Comparison of ENCODE assay signal across 25 cellular contexts in the genomic region with DNA sequence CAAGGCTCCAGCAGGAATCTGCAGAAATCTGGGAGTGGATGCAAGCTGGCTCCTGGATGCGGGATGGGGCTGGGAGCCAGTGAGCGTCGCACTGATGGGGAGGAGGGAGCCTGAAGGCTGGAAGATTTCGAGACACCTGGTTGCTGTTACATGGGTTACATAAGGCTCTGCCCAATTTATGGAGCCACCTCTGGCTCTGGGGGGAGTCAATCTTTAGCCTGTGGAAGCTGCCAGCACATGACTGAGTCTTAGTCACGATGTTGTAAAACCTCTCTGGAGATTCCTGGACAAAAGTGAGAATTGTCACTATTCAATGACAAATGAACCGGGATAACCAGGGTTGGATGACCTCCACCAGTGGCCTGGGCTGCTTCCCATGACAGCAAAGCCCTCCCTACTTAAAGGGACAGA. TPM values are rescaled to one million over a fixed set of nuclear protein-coding genes. Genes with fewer than 3 reads are reported as not detected.
DNase-seq lines count a peak whose midpoint lies in the region; ATAC-seq and TF ChIP-seq lines count a peak whose summit lies in the region.
"Had no signal": no experiment of that assay in that cellular context is flagged by ENCODE, and none has a peak within 500 bp of the region (broad histone marks: within the 10 kb centered on the region; RNA-seq: fewer than 3 reads in every experiment).

No MANE protein-coding gene starts in this region.

- no peak for TF ChIP-seq POLR2A in adrenal gland (IDR thresholded peaks at IDR 0.05)
- TF ChIP-seq POLR2A in vagina (IDR thresholded peaks at IDR 0.05), result no peak

- ATAC-seq in Right ventricle myocardium inferior (peak; percentile 54), right cardiac atrium (peak; percentile 63 to 79)
- ATAC-seq: K562 had no signal

- H3K36me3 ChIP-seq in adrenal gland (replicated peaks in 1 of 2), result no peaks in the 10 kb centered on the region
- no peaks in the 10 kb centered on the region for H3K36me3 ChIP-seq in vagina

- WGBS in adrenal gland, 4 donors, result 45 to 55% (median 47%) methylated on average over 6 of the region's 6 CpGs
- 57% methylated on average over 6 of the region's 6 CpGs for WGBS in right cardiac atrium

- H3K4me3 ChIP-seq in adrenal gland, result no peak overlapping the region
- H3K4me3 ChIP-seq in right cardiac atrium (ENCODE audit: low read length), result no peak overlapping the region
- H3K4me3 ChIP-seq in vagina, result no peak overlapping the region
- H3K4me3 ChIP-seq: K562, lung, smooth muscle cell had no signal

- TF ChIP-seq CTCF in adrenal gland (IDR thresholded peaks at IDR 0.05) (no peak), vagina (IDR thresholded peaks at IDR 0.05) (no peak)

- no peaks in the 10 kb centered on the region for H3K27me3 ChIP-seq in adrenal gland
- H3K27me3 ChIP-seq in right cardiac atrium (ENCODE audit: control insufficient read depth, insufficient read depth), result no peaks in the 10 kb centered on the region
- no peaks in the 10 kb centered on the region for H3K27me3 ChIP-seq in vagina

- intact Hi-C loops in Right ventricle myocardium inferior (cut with DNase I) (no loop called here), cardiac septum (cut with DNase I) (no loop called here), adrenal gland (cut with DNase I) (no loop called here), right cardiac atrium (cut with DNase I) (no loop called here), vagina (cut with DNase I) (no loop called here)

- H3K27ac ChIP-seq in adrenal gland (no peak overlapping the region), right cardiac atrium (ENCODE audit: low read length) (no peak overlapping the region), vagina (peak overlapping the region; percentile 56)
- H3K27ac ChIP-seq: 22Rv1, C4-2B, parathyroid adenoma had no signal

- H3K4me1 ChIP-seq in adrenal gland (replicated peaks in 1 of 2) (peaks cover 5 to 12% of the 10 kb centered on the region in 2 donors), right cardiac atrium (ENCODE audit: control insufficient read depth, insufficient read depth, low read length) (peaks cover 5% of the 10 kb centered on the region), vagina (peaks cover 19% of the 10 kb centered on the region)

- no peak for DNase-seq in Right ventricle myocardium inferior (ENCODE audit: missing footprints)
- DNase-seq in cardiac septum (ENCODE audit: low spot score), result no peak
- DNase-seq in adrenal gland, result peak in 6 of 7 donors; percentile 28 to 69 (median 60)
- peak; percentile 65 to 75 (median 73) for DNase-seq in right cardiac atrium
- DNase-seq in vagina (ENCODE audit: extremely low spot score in 2 of 2), result no peak
- no peak for DNase-seq in mucosa of gallbladder (ENCODE audit: low spot score)
- DNase-seq in NCI-H2171 (lab: John Stamatoyannopoulos, UW), result no peak
- no peak for DNase-seq in HCEC 1CT
- DNase-seq: activated naive CD8-positive, alpha-beta T cell treated with anti-CD3 and anti-CD28 coated beads for 36 hours; dermis blood vessel endothelial cell; DMS 273 treated with DMSO at 0.1 percent for 48 hours; glutamatergic neuron; GOT3; naive B cell; NCI-H1048; NCI-H2081 treated with DMSO at 0.1 percent for 48 hours; NCI-H510A treated with DMSO at 0.1 percent for 48 hours; stimulated activated CD8-positive, alpha-beta memory T cell treated with anti-CD3 and anti-CD28 coated beads, Interleukin-4, amount 100 ng/mL, for 48 hours had no signal

- H3K9me3 ChIP-seq in adrenal gland (replicated peaks in 1 of 3), result no peaks in the 10 kb centered on the region
- H3K9me3 ChIP-seq in right cardiac atrium (ENCODE audit: control insufficient read depth, low read length), result no peaks in the 10 kb centered on the region
- no peaks in the 10 kb centered on the region for H3K9me3 ChIP-seq in vagina

RNA-seq across cellular contexts. Expression of gene ADRB1, which starts 51.1 kb away (rescaled TPM):
- total RNA-seq in Right ventricle myocardium inferior (63.1 TPM), cardiac septum (26.4 TPM), adrenal gland (under 1 TPM in 6 of 8 donors, not detected in 2; 0.14 to 0.78 (median 0.36) TPM), right cardiac atrium (10 to 100 TPM; 39.5 to 60.8 (median 47.1) TPM), vagina (not detected), mucosa of gallbladder (1.7 TPM)
- polyA plus RNA-seq in adrenal gland (under 1 TPM; 0.13 to 0.54 (median 0.24) TPM), right cardiac atrium (33.4 TPM)
- total RNA-seq: smooth muscle cell; T-helper 2 cell treated with Interferon-gamma antibody and Interleukin-4, amounts not matched to agents 100 ng/mL and 5 ng/mL, for 36 hours had no signal
- polyA plus RNA-seq: smooth muscle cell had no signal

Comparison
In these comparisons a context has a peak if more than half of its experiments do, and no peak if none do; other contexts are left out.
1. DNase-seq: peak in adrenal gland (6 of 7) and right cardiac atrium (3 of 3); none in Right ventricle myocardium inferior (single experiment), cardiac septum (single experiment), vagina (0 of 2), mucosa of gallbladder (single experiment), NCI-H2171 (single experiment) and HCEC 1CT (single experiment).
2. RNA of gene ADRB1, which starts 51.1 kb away (total RNA-seq): 63.1 TPM in Right ventricle myocardium inferior (single experiment), 39.5 to 60.8 TPM in right cardiac atrium and 26.4 TPM in cardiac septum (single experiment); 1.7 TPM in mucosa of gallbladder (single experiment), 0.14 to 0.78 TPM in adrenal gland and not detected in vagina (single experiment); every median in the first group is over 10 times any median in the second.